Comparison of ENCODE assay signal across 8 cellular contexts in genomic region chr3:161349529-161350278, GRCh38. TPM values are rescaled to one million over a fixed set of nuclear protein-coding genes. Genes with fewer than 3 reads are reported as not detected.
DNase-seq lines count a peak whose midpoint lies in the region; ATAC-seq, FAIRE-seq and TF ChIP-seq lines count a peak whose summit lies in the region.

No MANE protein-coding gene starts in this region.

- intact Hi-C loops in left cardiac atrium (cut with DNase I): no loop called here

- ATAC-seq in HG03342 (IDR thresholded peaks at IDR 0.05; ENCODE audit: unreplicated experiment) (peak; percentile 78), left cardiac atrium (peak; percentile 65 to 96), HG03460 (IDR thresholded peaks at IDR 0.05; ENCODE audit: unreplicated experiment) (no peak), GM19455 (IDR thresholded peaks at IDR 0.05; ENCODE audit: unreplicated experiment) (no peak)

- no peak for TF ChIP-seq POLR2A in GM12891 (IDR thresholded peaks at IDR 0.05; ENCODE audit: low read depth, low read length)

- FAIRE-seq in GM12891 (lab: Jason Lieb, UNC): no peak

- peak; percentile 39 for DNase-seq in GM04504 (ENCODE audit: low read depth)
- peak; percentile 14 for DNase-seq in activated T-cell treated with anti-CD3 and anti-CD28 coated beads for 4 hours
- no peak for DNase-seq in left cardiac atrium
- DNase-seq in NCI-H748 treated with DMSO at 0.1 percent for 48 hours (lab: John Stamatoyannopoulos, UW): no peak
- no peak for DNase-seq in GM12891 (ENCODE audit: insufficient read length, low spot score)

TF ChIP-seq in GM12891, 5 proteins besides CTCF, POLR2A, EP300 and RAD21:
- TF ChIP-seq POU2F2 (IDR thresholded peaks at IDR 0.05; ENCODE audit: low read depth, low read length) (no peak), PAX5 (IDR thresholded peaks at IDR 0.05; ENCODE audit: insufficient read depth, low read length, severe bottlenecking) (no peak), POLR2AphosphoS5 (IDR thresholded peaks at IDR 0.05; ENCODE audit: low read depth, low read length) (no peak), TAF1 (IDR thresholded peaks at IDR 0.05; ENCODE audit: low read depth, low read length) (no peak), SPI1 (IDR thresholded peaks at IDR 0.05; ENCODE audit: low read depth, low read length) (no peak)

RNA-seq across cellular contexts. Expression of gene SPTSSB, which starts 21.6 kb away (rescaled TPM):
- total RNA-seq in left cardiac atrium: under 1 TPM; 0.38 to 0.39 TPM
- not detected for polyA plus RNA-seq in GM12891 (2012; ENCODE audit: low read depth, missing spikeins)

Comparison
In these comparisons a context has a peak if more than half of its experiments do, and no peak if none do; other contexts are left out.
1. DNase-seq: peak in GM04504 (single experiment) and activated T-cell treated with anti-CD3 and anti-CD28 coated beads for 4 hours (single experiment); none in left cardiac atrium (single experiment), NCI-H748 treated with DMSO at 0.1 percent for 48 hours (single experiment) and GM12891 (single experiment).
2. ATAC-seq: peak in HG03342 (single experiment) and left cardiac atrium (2 of 2); none in HG03460 (single experiment) and GM19455 (single experiment).